In genomic region chr16:56354016-56354415, GRCh38 we compare ENCODE assay signal across 1 cellular context.
TF ChIP-seq lines count a peak whose summit lies in the region.

No MANE protein-coding gene starts in this region.

TF ChIP-seq in H1, 55 proteins besides CTCF, POLR2A, EP300 and RAD21 (continued from another document):
- TF ChIP-seq SIX5 (IDR thresholded peaks at IDR 0.05; ENCODE audit: low read depth, low read length) (no peak), NRF1 (IDR thresholded peaks at IDR 0.05; ENCODE audit: low read depth, low read length) (no peak), MAFK (IDR thresholded peaks at IDR 0.05; ENCODE audit: low read depth, low read length) (no peak), KDM5A (IDR thresholded peaks at IDR 0.05; ENCODE audit: low read length) (no peak), GABPA (IDR thresholded peaks at IDR 0.05; ENCODE audit: borderline replicate concordance, insufficient read depth, low read length) (no peak), SUZ12 (IDR thresholded peaks at IDR 0.05; ENCODE audit: low read length) (no peak), JUN (IDR thresholded peaks at IDR 0.05; ENCODE audit: low read depth, low read length) (no peak), TEAD4 (IDR thresholded peaks at IDR 0.05; ENCODE audit: low read depth, low read length) (no peak), ATF3 (IDR thresholded peaks at IDR 0.05; ENCODE audit: insufficient read depth, low read depth, low read length) (no peak)
- TF ChIP-seq, protein P1, sequence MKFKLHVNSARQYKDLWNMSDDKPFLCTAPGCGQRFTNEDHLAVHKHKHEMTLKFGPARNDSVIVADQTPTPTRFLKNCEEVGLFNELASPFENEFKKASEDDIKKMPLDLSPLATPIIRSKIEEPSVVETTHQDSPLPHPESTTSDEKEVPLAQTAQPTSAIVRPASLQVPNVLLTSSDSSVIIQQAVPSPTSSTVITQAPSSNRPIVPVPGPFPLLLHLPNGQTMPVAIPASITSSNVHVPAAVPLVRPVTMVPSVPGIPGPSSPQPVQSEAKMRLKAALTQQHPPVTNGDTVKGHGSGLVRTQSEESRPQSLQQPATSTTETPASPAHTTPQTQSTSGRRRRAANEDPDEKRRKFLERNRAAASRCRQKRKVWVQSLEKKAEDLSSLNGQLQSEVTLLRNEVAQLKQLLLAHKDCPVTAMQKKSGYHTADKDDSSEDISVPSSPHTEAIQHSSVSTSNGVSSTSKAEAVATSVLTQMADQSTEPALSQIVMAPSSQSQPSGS (IDR thresholded peaks at IDR 0.05; ENCODE audit: low read length): no peak
